Comparison of ENCODE assay signal across 11 cellular contexts in the genomic region with DNA sequence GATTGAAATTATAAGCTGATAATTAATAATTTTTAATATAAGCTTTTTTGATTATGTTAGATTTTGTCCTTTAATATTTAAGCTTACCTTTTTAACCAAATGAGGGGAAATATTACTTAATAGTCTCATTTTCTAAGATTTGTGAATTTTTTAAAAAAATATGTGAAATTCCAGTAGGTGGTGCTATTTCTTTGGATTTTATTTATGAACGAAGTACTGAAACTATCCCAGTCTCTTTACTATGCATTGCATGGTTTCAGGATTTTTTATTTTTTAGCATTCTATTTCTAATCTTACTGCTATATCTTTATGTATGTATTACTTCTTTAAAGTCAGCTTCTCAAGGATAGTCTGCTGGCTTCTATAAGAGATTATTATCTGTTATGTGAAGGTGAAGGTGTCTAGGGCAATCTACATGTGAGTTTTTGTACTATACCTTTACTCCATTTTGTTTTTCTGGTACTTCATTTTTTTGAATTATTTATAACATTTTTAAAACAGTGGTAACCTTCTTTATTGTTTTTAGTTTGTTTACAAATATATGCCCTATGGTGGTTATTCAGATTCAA.
DNase-seq lines count a peak whose midpoint lies in the region; ATAC-seq and TF ChIP-seq lines count a peak whose summit lies in the region.
"Had no signal": no experiment of that assay in that cellular context is flagged by ENCODE, and none has a peak within 500 bp of the region (broad histone marks: within the 10 kb centered on the region; RNA-seq: fewer than 3 reads in every experiment).

No MANE protein-coding gene starts in this region.

- no peaks in the 10 kb centered on the region for H3K9me3 ChIP-seq in Peyer's patch
- H3K9me3 ChIP-seq: sigmoid colon had no signal

- no peak overlapping the region for H3K4me3 ChIP-seq in Peyer's patch
- H3K4me3 ChIP-seq: sigmoid colon had no signal

- peak; percentile 17 for DNase-seq in A172 (ENCODE audit: low spot score)
- DNase-seq in GM10266 (ENCODE audit: extremely low spot score) = no peak
- no peak for DNase-seq in Peyer's patch
- DNase-seq in foreskin keratinocyte = peak in 1 of 2 donors; percentile 1
- DNase-seq in immature natural killer cell = no peak
- DNase-seq: anterior cingulate cortex, NCI-H2029, sigmoid colon had no signal

- no peaks in the 10 kb centered on the region for H3K27me3 ChIP-seq in Peyer's patch
- no peaks in the 10 kb centered on the region for H3K27me3 ChIP-seq in foreskin keratinocyte
- H3K27me3 ChIP-seq: sigmoid colon had no signal

- H3K36me3 ChIP-seq in Peyer's patch = no peaks in the 10 kb centered on the region
- H3K36me3 ChIP-seq: sigmoid colon had no signal

- no peaks in the 10 kb centered on the region for H3K4me1 ChIP-seq in Peyer's patch
- H3K4me1 ChIP-seq in foreskin keratinocyte = no peaks in the 10 kb centered on the region
- H3K4me1 ChIP-seq: sigmoid colon had no signal

- H3K36me3 Mint-ChIP-seq in immature natural killer cell = no peaks in the 10 kb centered on the region
- no peaks in the 10 kb centered on the region for H3K36me3 Mint-ChIP-seq in stimulated activated memory B cell treated with anti-CD40 and anti-IgM and Interleukin-4, amounts not matched to agents 10 μg/mL and 1 μg/mL and 100 μg/mL, for 72 hours

- H3K27me3 Mint-ChIP-seq in immature natural killer cell (ENCODE audit: low read depth in 3 of 3) = peaks cover 0 to 2% (median 1%) of the 10 kb centered on the region in 3 donors
- H3K27me3 Mint-ChIP-seq in stimulated activated memory B cell treated with anti-CD40 and anti-IgM and Interleukin-4, amounts not matched to agents 10 μg/mL and 1 μg/mL and 100 μg/mL, for 72 hours = no peaks in the 10 kb centered on the region

- no peak overlapping the region for H3K27ac ChIP-seq in Peyer's patch
- H3K27ac ChIP-seq in foreskin keratinocyte = no peak overlapping the region
- H3K27ac ChIP-seq: sigmoid colon had no signal

- TF ChIP-seq POLR2A in Peyer's patch (IDR thresholded peaks at IDR 0.05) = no peak

- H3K4me3 Mint-ChIP-seq in immature natural killer cell = no peak overlapping the region
- no peak overlapping the region for H3K4me3 Mint-ChIP-seq in stimulated activated memory B cell treated with anti-CD40 and anti-IgM and Interleukin-4, amounts not matched to agents 10 μg/mL and 1 μg/mL and 100 μg/mL, for 72 hours

- TF ChIP-seq CTCF in GM10266 (IDR thresholded peaks at IDR 0.05; ENCODE audit: control insufficient read depth, insufficient read depth, low read depth, missing control alignments) (peak; percentile 20), Peyer's patch (IDR thresholded peaks at IDR 0.05) (peak in 4 of 6 experiments; percentile 5 to 40 (median 26)), foreskin keratinocyte (conservative IDR thresholded peaks at IDR 0.05) (peak; percentile 57)

- peak; percentile 37 for ATAC-seq in foreskin keratinocyte
- ATAC-seq in GM18861 (IDR thresholded peaks at IDR 0.05; ENCODE audit: unreplicated experiment) = no peak
- ATAC-seq in HG02938 (IDR thresholded peaks at IDR 0.05; ENCODE audit: unreplicated experiment) = no peak
- no peak for ATAC-seq in stimulated activated memory B cell treated with anti-CD40 and anti-IgM and Interleukin-4, amounts not matched to agents 10 μg/mL and 1 μg/mL and 100 μg/mL, for 72 hours

- no peak overlapping the region for H3K27ac Mint-ChIP-seq in immature natural killer cell
- no peak overlapping the region for H3K27ac Mint-ChIP-seq in stimulated activated memory B cell treated with anti-CD40 and anti-IgM and Interleukin-4, amounts not matched to agents 10 μg/mL and 1 μg/mL and 100 μg/mL, for 72 hours

- H3K9me3 Mint-ChIP-seq in immature natural killer cell = peaks cover 0 to 2% (median 0%) of the 10 kb centered on the region in 6 donors
- H3K9me3 Mint-ChIP-seq in stimulated activated memory B cell treated with anti-CD40 and anti-IgM and Interleukin-4, amounts not matched to agents 10 μg/mL and 1 μg/mL and 100 μg/mL, for 72 hours = peaks cover 2% of the 10 kb centered on the region

- H3K4me1 Mint-ChIP-seq in immature natural killer cell = no peaks in the 10 kb centered on the region
- H3K4me1 Mint-ChIP-seq in stimulated activated memory B cell treated with anti-CD40 and anti-IgM and Interleukin-4, amounts not matched to agents 10 μg/mL and 1 μg/mL and 100 μg/mL, for 72 hours = no peaks in the 10 kb centered on the region
